Comparison of ENCODE assay signal across 1 cellular context in the genomic region with DNA sequence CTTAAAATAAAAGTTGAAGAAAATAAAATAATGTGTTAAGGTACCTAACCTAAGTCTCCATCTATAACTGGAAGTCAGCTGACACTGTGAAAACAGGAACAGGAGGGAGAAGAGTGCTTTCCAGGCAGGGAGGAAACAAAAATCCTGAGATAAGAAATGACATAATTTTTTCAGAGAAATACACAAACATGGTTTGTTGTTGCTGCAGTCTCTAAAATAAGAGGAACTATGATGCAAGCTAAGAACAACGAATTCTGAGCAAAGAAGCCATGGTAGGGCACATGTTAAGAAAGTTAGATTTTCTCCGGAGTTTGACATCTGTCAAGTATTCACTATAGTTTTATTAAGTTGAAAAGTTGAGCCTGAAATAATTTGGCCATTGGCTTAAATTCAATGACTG.
TF ChIP-seq lines count a peak whose summit lies in the region.

No MANE protein-coding gene starts in this region.

TF ChIP-seq in endothelial cell of umbilical vein, 7 proteins besides CTCF, POLR2A, EP300 and RAD21 (continued from another document):
- peak; percentile 53 for TF ChIP-seq JUN (IDR thresholded peaks at IDR 0.05; ENCODE audit: borderline replicate concordance, insufficient read depth, insufficient read length, low read depth)
